8 cellular contexts compared by ENCODE assay signal in genomic region chr4:105146286-105147219, GRCh38. TPM values are rescaled to one million over a fixed set of nuclear protein-coding genes. Genes with fewer than 3 reads are reported as not detected.
DNase-seq lines count a peak whose midpoint lies in the region; ATAC-seq and TF ChIP-seq lines count a peak whose summit lies in the region.

Gene TET2 (plus strand): TSS chr4:105146876. CDS start chr4:105233943, 87,067 bp downstream.

- DNase-seq in CD8-positive, alpha-beta memory T cell, result peak; percentile 66 to 86 (median 79)
- peak; percentile 90 for DNase-seq in GM20000 (ENCODE audit: low spot score)
- DNase-seq in HS-27A (ENCODE audit: low read depth), result peak; percentile 69
- DNase-seq in NOMO-1 treated with DMSO at 0.1 percent for 48 hours (lab: John Stamatoyannopoulos, UW; ENCODE audit: unreplicated experiment), result peak; percentile 94
- DNase-seq in activated CD8-positive, alpha-beta memory T cell treated with anti-CD3 and anti-CD28 coated beads for 48 hours (ENCODE audit: low read depth in 2 of 3, low spot score in 2 of 3), result peak; percentile 50 to 69 (median 51)
- DNase-seq in effector memory CD8-positive, alpha-beta T cell, result peak; percentile 60 to 71 (median 67)
- DNase-seq in mesenchymal stem cell, result peak; percentile 87
- DNase-seq in stimulated activated CD8-positive, alpha-beta memory T cell treated with anti-CD3 and anti-CD28 coated beads, Interleukin-12 subunit alpha, Interleukin-12 subunit beta, amount 100 ng/mL, for 1 hour (ENCODE audit: low read depth), result peak; percentile 53

- H3K4me1 Mint-ChIP-seq in CD8-positive, alpha-beta memory T cell, result peaks cover 44 to 49% (median 45%) of the 10 kb centered on the region in 3 donors
- H3K4me1 Mint-ChIP-seq in effector memory CD8-positive, alpha-beta T cell (ENCODE audit: low read depth in 2 of 2), result peaks cover 25 to 48% of the 10 kb centered on the region in 2 donors

- H3K14ac ChIP-seq in mesenchymal stem cell (ENCODE audit: low read length in 2 of 2), result peak within 1 kb of the TSS; percentile 96 to 97

- peaks cover 2% of the 10 kb centered on the region for H3K79me1 ChIP-seq in mesenchymal stem cell (replicated peaks; ENCODE audit: low read length, poor library complexity, severe bottlenecking)

- WGBS in mesenchymal stem cell, result under 1% methylated on average over 42 of the region's 79 CpGs

- H3K4me3 ChIP-seq in CD8-positive, alpha-beta memory T cell (ENCODE audit: low read length), result peak within 1 kb of the TSS; percentile 99
- H3K4me3 ChIP-seq in mesenchymal stem cell (ENCODE audit: insufficient read depth in 1 of 2, low read depth in 1 of 2, low read length in 2 of 2), result peak within 1 kb of the TSS; percentile 84 to 95

- peak within 1 kb of the TSS; percentile 66 for H2BK5ac ChIP-seq in mesenchymal stem cell (ENCODE audit: low read depth, low read length, poor library complexity, severe bottlenecking)

- H3K27ac Mint-ChIP-seq in CD8-positive, alpha-beta memory T cell, result peak within 1 kb of the TSS; percentile 92 to 100 (median 98)
- H3K27ac Mint-ChIP-seq in effector memory CD8-positive, alpha-beta T cell, result peak within 1 kb of the TSS; percentile 97 to 100

- peak within 1 kb of the TSS in 1 of 2 experiments; percentile 96 for H3K23ac ChIP-seq in mesenchymal stem cell (ENCODE audit: low read length in 2 of 2)

- peak within 1 kb of the TSS; percentile 92 for H3K27ac ChIP-seq in CD8-positive, alpha-beta memory T cell (ENCODE audit: low read depth, low read length)
- H3K27ac ChIP-seq in mesenchymal stem cell (ENCODE audit: low read length, poor library complexity, severe bottlenecking), result peak within 1 kb of the TSS; percentile 82

- peak within 1 kb of the TSS; percentile 97 for H3K9ac ChIP-seq in mesenchymal stem cell (ENCODE audit: low read length)

- H3K36me3 ChIP-seq in CD8-positive, alpha-beta memory T cell (ENCODE audit: insufficient read depth, low read length), result no peaks in the 10 kb centered on the region
- H3K36me3 ChIP-seq in mesenchymal stem cell (ENCODE audit: control insufficient read depth in 1 of 2, insufficient read depth in 2 of 2, low read depth in 1 of 2, low read length in 2 of 2), result no peaks in the 10 kb centered on the region

- peaks cover 0 to 16% (median 0%) of the 10 kb centered on the region in 3 donors for H3K36me3 Mint-ChIP-seq in CD8-positive, alpha-beta memory T cell
- H3K36me3 Mint-ChIP-seq in effector memory CD8-positive, alpha-beta T cell (ENCODE audit: insufficient read depth), result peaks cover 17% of the 10 kb centered on the region

- H3K4me2 ChIP-seq in mesenchymal stem cell (ENCODE audit: low read length, poor library complexity, severe bottlenecking), result peak within 1 kb of the TSS; percentile 99

- peak within 1 kb of the TSS; percentile 69 for H2AK5ac ChIP-seq in mesenchymal stem cell (ENCODE audit: low read length, severe bottlenecking)

- peak within 1 kb of the TSS; percentile 96 for H3K18ac ChIP-seq in mesenchymal stem cell (ENCODE audit: low read depth in 1 of 2, low read length in 2 of 2)

- TF ChIP-seq CTCF in GM20000 (IDR thresholded peaks at IDR 0.05; ENCODE audit: extremely low read depth, missing control alignments), result no peak

- H3K4me3 Mint-ChIP-seq in CD8-positive, alpha-beta memory T cell, result peak within 1 kb of the TSS; percentile 99 to 100 (median 100)
- H3K4me3 Mint-ChIP-seq in effector memory CD8-positive, alpha-beta T cell, result peak within 1 kb of the TSS; percentile 98 to 100

- peak within 1 kb of the TSS; percentile 80 for H2BK15ac ChIP-seq in mesenchymal stem cell (ENCODE audit: low read depth, poor library complexity, severe bottlenecking)

- ATAC-seq in effector memory CD8-positive, alpha-beta T cell (replicated peaks), result peak; percentile 88

- H2BK120ac ChIP-seq in mesenchymal stem cell (ENCODE audit: low read depth, low read length), result peak within 1 kb of the TSS; percentile 85

- no peaks in the 10 kb centered on the region for H3K9me3 ChIP-seq in CD8-positive, alpha-beta memory T cell (ENCODE audit: low read length)
- no peaks in the 10 kb centered on the region for H3K9me3 ChIP-seq in mesenchymal stem cell (ENCODE audit: control insufficient read depth, low read length)

- no peaks in the 10 kb centered on the region for H3K9me3 Mint-ChIP-seq in CD8-positive, alpha-beta memory T cell
- H3K9me3 Mint-ChIP-seq in effector memory CD8-positive, alpha-beta T cell, result no peaks in the 10 kb centered on the region

- H3K27me3 ChIP-seq in CD8-positive, alpha-beta memory T cell (ENCODE audit: insufficient read depth, low read length, poor library complexity, severe bottlenecking), result no peaks in the 10 kb centered on the region
- no peaks in the 10 kb centered on the region for H3K27me3 ChIP-seq in mesenchymal stem cell (ENCODE audit: control insufficient read depth in 1 of 2, insufficient read depth in 1 of 2, low read length in 2 of 2)

- peak within 1 kb of the TSS; percentile 86 for H4K91ac ChIP-seq in mesenchymal stem cell (ENCODE audit: low read length)

- POLR2A ChIA-PET in CD8-positive, alpha-beta memory T cell (lab: Charles Lee), result interaction anchor here (1.4 kb wide), 1 partner anchor 326 kb away, joined by 6 read pairs; no protein-coding TSS in a partner anchor

- CTCF ChIA-PET in CD8-positive, alpha-beta memory T cell (lab: Charles Lee), result interaction anchor here (1.8 kb wide), 1 partner anchor 327 kb away, joined by 13 read pairs; the partner anchor contains the start of gene PPA2

- peak within 1 kb of the TSS; percentile 96 for H4K8ac ChIP-seq in mesenchymal stem cell (ENCODE audit: low read length)

- peak within 1 kb of the TSS; percentile 97 to 98 for H3K4ac ChIP-seq in mesenchymal stem cell (ENCODE audit: low read depth in 1 of 2, low read length in 2 of 2)

- H3K4me1 ChIP-seq in CD8-positive, alpha-beta memory T cell (ENCODE audit: insufficient read depth, low read length), result peaks cover 30% of the 10 kb centered on the region
- H3K4me1 ChIP-seq in mesenchymal stem cell (ENCODE audit: control insufficient read depth, insufficient read depth, low read depth, low read length), result peaks cover 5% of the 10 kb centered on the region

- peak within 1 kb of the TSS; percentile 66 to 90 for H2BK12ac ChIP-seq in mesenchymal stem cell (ENCODE audit: low read length in 2 of 2)

- H2AFZ ChIP-seq in mesenchymal stem cell (ENCODE audit: low read depth, low read length), result peak within 1 kb of the TSS; percentile 99

- H3K27me3 Mint-ChIP-seq in CD8-positive, alpha-beta memory T cell, result peaks cover 0 to 7% of the 10 kb centered on the region in 2 donors
- H3K27me3 Mint-ChIP-seq in effector memory CD8-positive, alpha-beta T cell, result no peaks in the 10 kb centered on the region

RNA-seq across cellular contexts. Expression of gene TET2, which starts in this region (rescaled TPM):
- 10 to 100 TPM; 25.8 to 28.0 TPM for total RNA-seq in CD8-positive, alpha-beta memory T cell
- polyA plus RNA-seq in CD8-positive, alpha-beta memory T cell, result 13.8 TPM
- polyA plus RNA-seq in mesenchymal stem cell (2013, experiment 1 of 2), result 4.8 TPM
- polyA plus RNA-seq in mesenchymal stem cell (2013, experiment 2 of 2), result 4.6 TPM

Comparison
In these comparisons a context has a peak if more than half of its experiments do, and no peak if none do; other contexts are left out.
1. Peak in every context shown above with its lines: DNase-seq, ATAC-seq, H3K4me3 ChIP-seq and H3K27ac ChIP-seq.